In genomic region chr3:188956839-188957489, GRCh38 we compare ENCODE assay signal across 8 cellular contexts.
DNase-seq lines count a peak whose midpoint lies in the region; ATAC-seq and TF ChIP-seq lines count a peak whose summit lies in the region.

No MANE protein-coding gene starts in this region.

- intact Hi-C loops in uterus (cut with DNase I; ENCODE audit: low total_unique reads): loop anchor here (10.0 kb wide), 1 partner anchor 902 kb away; no protein-coding TSS in a partner anchor

- H3K4me1 ChIP-seq in uterus: peaks cover 0 to 2% of the 10 kb centered on the region in 2 donors

- TF ChIP-seq POLR2A in uterus (IDR thresholded peaks at IDR 0.05): no peak

- H3K36me3 ChIP-seq in brain microvascular endothelial cell (replicated peaks): no peaks in the 10 kb centered on the region
- H3K36me3 ChIP-seq in uterus: no peaks in the 10 kb centered on the region

- H3K27me3 ChIP-seq in brain microvascular endothelial cell (replicated peaks) (no peaks in the 10 kb centered on the region), uterus (no peaks in the 10 kb centered on the region)

- TF ChIP-seq CTCF in GM12872 (IDR thresholded peaks at IDR 0.05; ENCODE audit: insufficient read depth, low read depth, low read length): peak; percentile 63
- peak; percentile 70 for TF ChIP-seq CTCF in brain microvascular endothelial cell (IDR thresholded peaks at IDR 0.05; ENCODE audit: low read depth, low read length, missing control alignments)
- peak; percentile 74 to 82 (median 79) for TF ChIP-seq CTCF in uterus (IDR thresholded peaks at IDR 0.05)

- H3K27ac ChIP-seq in brain microvascular endothelial cell (no peak overlapping the region), uterus (peak overlapping the region; percentile 44 to 62)

- ATAC-seq in HG02642 (IDR thresholded peaks at IDR 0.05; ENCODE audit: poor library complexity, unreplicated experiment) (no peak), HG02759 (IDR thresholded peaks at IDR 0.05; ENCODE audit: unreplicated experiment) (no peak)

- in situ Hi-C loops in brain microvascular endothelial cell (cut with HindIII; ENCODE audit: low pct_ligation_motif_present, low sequenced_read_pairs): no loop called here

- H3K4me3 ChIP-seq in brain microvascular endothelial cell (ENCODE audit: low read depth, low read length) (no peak overlapping the region), uterus (no peak overlapping the region)

- H3K9me3 ChIP-seq in uterus: no peaks in the 10 kb centered on the region

- peak; percentile 30 for DNase-seq in AG08396 (ENCODE audit: low spot score)
- DNase-seq in NCI-H226: peak; percentile 8
- peak; percentile 47 for DNase-seq in brain microvascular endothelial cell
- DNase-seq in kidney glomerular epithelial cell (lab: John Stamatoyannopoulos, UW): peak; percentile 39
- DNase-seq in uterus: peak in 1 of 2 donors; percentile 62
